Comparison of ENCODE assay signal across 1 cellular context in the genomic region with DNA sequence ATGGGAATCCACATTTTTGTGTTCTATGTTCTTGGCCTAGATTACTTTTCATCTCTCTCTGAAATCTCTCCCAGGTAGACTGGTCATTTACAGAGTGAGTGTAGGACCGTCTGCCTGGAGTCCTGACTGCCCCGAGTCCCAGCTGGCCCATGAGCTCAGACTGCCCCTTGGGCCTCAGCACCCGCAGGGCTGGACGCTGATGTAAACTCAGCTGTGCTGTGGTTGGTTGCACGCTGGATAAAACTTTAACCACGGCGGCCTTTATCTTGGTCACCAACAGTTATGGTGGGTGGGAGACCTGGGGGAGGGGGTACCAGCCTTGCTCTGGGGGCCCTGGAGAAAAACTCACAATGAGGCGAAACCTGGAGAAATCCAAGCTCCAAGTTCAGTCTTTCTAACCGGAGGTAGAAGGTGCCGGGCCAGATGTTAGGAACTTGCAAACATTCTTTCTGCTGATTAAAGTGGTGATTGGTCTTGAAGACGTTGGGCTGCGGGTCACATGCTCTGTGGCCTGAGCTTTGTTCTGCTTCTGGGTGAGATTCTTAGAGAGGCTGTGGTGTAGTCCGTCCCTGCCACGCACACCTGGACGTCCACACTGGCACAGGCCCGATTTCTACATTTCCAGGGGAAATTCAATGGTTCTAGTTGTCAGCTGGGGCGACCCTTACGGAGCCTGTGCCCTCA.
TF ChIP-seq lines count a peak whose summit lies in the region.

No MANE protein-coding gene starts in this region.

TF ChIP-seq in K562, 482 proteins besides CTCF, POLR2A, EP300 and RAD21:
- TF ChIP-seq, protein P1, sequence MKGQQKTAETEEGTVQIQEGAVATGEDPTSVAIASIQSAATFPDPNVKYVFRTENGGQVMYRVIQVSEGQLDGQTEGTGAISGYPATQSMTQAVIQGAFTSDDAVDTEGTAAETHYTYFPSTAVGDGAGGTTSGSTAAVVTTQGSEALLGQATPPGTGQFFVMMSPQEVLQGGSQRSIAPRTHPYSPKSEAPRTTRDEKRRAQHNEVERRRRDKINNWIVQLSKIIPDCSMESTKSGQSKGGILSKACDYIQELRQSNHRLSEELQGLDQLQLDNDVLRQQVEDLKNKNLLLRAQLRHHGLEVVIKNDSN (CRISPR knock-in tag; IDR thresholded peaks at IDR 0.05), result peak; percentile 31; the same call in 1 of the 2 replicates
- TF ChIP-seq SMAD4 (CRISPR knock-in tag; conservative IDR thresholded peaks at IDR 0.05) (peak; percentile 23; the same call in 1 of the 2 replicates), TRIM24 (IDR thresholded peaks at IDR 0.05) (no peak), RBM15 (IDR thresholded peaks at IDR 0.05; ENCODE audit: insufficient read depth, low read length) (no peak), ZBTB7A (IDR thresholded peaks at IDR 0.05; ENCODE audit: borderline replicate concordance, control insufficient read depth, low read depth, low read length) (0 out of 2 replicates have a peak, but pooled peaks have one; percentile 12), NCOA4 (IDR thresholded peaks at IDR 0.05; ENCODE audit: partially characterized antibody) (no peak), KHSRP (IDR thresholded peaks at IDR 0.05) (no peak)
- TF ChIP-seq, protein P2, sequence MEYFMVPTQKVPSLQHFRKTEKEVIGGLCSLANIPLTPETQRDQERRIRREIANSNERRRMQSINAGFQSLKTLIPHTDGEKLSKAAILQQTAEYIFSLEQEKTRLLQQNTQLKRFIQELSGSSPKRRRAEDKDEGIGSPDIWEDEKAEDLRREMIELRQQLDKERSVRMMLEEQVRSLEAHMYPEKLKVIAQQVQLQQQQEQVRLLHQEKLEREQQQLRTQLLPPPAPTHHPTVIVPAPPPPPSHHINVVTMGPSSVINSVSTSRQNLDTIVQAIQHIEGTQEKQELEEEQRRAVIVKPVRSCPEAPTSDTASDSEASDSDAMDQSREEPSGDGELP (CRISPR knock-in tag; IDR thresholded peaks at IDR 0.05; ENCODE audit: borderline replicate concordance), result peak; percentile 90
TF ChIP-seq in K562: peak in this region for 4.
